In the genomic region with DNA sequence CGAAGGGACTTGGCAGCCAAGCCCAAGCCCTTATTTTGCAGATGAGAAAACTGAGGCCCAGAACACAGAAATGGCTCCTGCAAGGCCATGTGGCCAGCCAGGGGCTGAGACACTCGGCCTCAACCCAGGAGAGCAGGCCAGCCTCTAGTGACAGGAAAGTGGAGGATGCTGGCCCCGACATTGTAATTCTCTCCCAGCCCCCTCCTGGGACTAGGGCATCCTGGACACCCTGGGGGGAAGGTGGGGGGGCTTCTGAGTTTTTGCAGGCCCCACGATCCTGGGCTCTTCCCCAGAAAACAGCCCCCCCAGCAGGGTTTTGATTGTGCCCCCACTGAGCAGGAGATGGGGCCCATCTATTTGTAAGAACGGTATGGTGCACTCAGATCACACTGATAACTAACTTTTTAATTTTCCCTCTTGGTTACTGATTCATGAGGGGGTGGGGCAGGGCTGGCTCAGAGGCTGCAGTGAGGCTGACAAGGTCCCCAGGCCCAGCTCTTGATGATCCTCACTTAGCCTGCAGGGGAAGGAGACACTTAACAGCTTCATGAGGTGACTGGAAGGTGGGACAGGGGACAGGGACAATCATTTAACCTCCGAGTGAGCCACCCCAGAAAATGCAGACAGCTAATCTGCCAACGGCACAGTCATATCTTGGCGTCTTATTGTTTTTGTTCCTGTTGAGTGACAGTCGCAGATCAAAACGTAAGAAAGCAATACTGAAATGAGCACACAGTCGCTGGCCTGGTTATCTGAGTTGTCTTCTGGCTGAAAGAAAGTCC, we compare ENCODE assay signal across 8 cellular contexts. TPM values are rescaled to one million over a fixed set of nuclear protein-coding genes. Genes with fewer than 3 reads are reported as not detected.
DNase-seq lines count a peak whose midpoint lies in the region; ATAC-seq and TF ChIP-seq lines count a peak whose summit lies in the region.

No MANE protein-coding gene starts in this region.

- H3K9me3 ChIP-seq in muscle layer of colon (ENCODE audit: low read length) (no peaks in the 10 kb centered on the region), WERI-Rb-1 (ENCODE audit: severe bottlenecking) (no peaks in the 10 kb centered on the region)

- no peaks in the 10 kb centered on the region for H3K9me3 Mint-ChIP-seq in activated naive CD4-positive, alpha-beta T cell treated with anti-CD3 and anti-CD28 coated beads, Interleukin-2, amount 50 U/mL, for 72 hours

- ATAC-seq in HG03159 (IDR thresholded peaks at IDR 0.05; ENCODE audit: unreplicated experiment) (peak; percentile 37), HG03139 (IDR thresholded peaks at IDR 0.05; ENCODE audit: unreplicated experiment) (no peak)
- peak; percentile 69 to 87 for ATAC-seq in activated naive CD4-positive, alpha-beta T cell treated with anti-CD3 and anti-CD28 coated beads, Interleukin-2, amount 50 U/mL, for 72 hours

- H3K4me1 ChIP-seq in muscle layer of colon (ENCODE audit: insufficient read depth, low read length), result peaks cover 98% of the 10 kb centered on the region

- H3K27me3 ChIP-seq in muscle layer of colon (ENCODE audit: control insufficient read depth in 1 of 2, insufficient read depth in 2 of 2, low read length in 2 of 2) (no peaks in the 10 kb centered on the region), WERI-Rb-1 (ENCODE audit: insufficient read depth, low read depth, severe bottlenecking) (no peaks in the 10 kb centered on the region)

- H3K4me3 ChIP-seq in muscle layer of colon (ENCODE audit: low read depth in 1 of 2, low read length in 2 of 2), result peak overlapping the region in 1 of 2 donors; percentile 30
- no peak overlapping the region for H3K4me3 ChIP-seq in WERI-Rb-1 (ENCODE audit: low read depth, low read length)

- H3K9ac ChIP-seq in muscle layer of colon (ENCODE audit: low read length), result no peak overlapping the region

- H3K36me3 ChIP-seq in muscle layer of colon (ENCODE audit: insufficient read depth, low read length) (no peaks in the 10 kb centered on the region), WERI-Rb-1 (peaks cover 38% of the 10 kb centered on the region)

- H3K27ac ChIP-seq in muscle layer of colon (ENCODE audit: low read depth, low read length) (peak overlapping the region; percentile 92), WERI-Rb-1 (no peak overlapping the region)

- DNase-seq in GM10266 (ENCODE audit: extremely low spot score) (peak; percentile 66), WERI-Rb-1 (no peak), midbrain (lab: John Stamatoyannopoulos, UW) (no peak), cerebellum (ENCODE audit: low spot score) (no peak)
- DNase-seq in activated naive CD4-positive, alpha-beta T cell treated with anti-CD3 and anti-CD28 coated beads, Interleukin-2, amount 50 U/mL, for 72 hours (ENCODE audit: low spot score in 2 of 2), result peak in 1 of 2 donors; percentile 44

- peaks cover 8 to 18% of the 10 kb centered on the region in 2 donors for H3K36me3 Mint-ChIP-seq in activated naive CD4-positive, alpha-beta T cell treated with anti-CD3 and anti-CD28 coated beads, Interleukin-2, amount 50 U/mL, for 72 hours

- TF ChIP-seq CTCF in GM10266 (IDR thresholded peaks at IDR 0.05; ENCODE audit: control insufficient read depth, insufficient read depth, low read depth, missing control alignments) (no peak), WERI-Rb-1 (IDR thresholded peaks at IDR 0.05; ENCODE audit: low read depth, low read length) (no peak)

- peak overlapping the region; percentile 89 to 95 for H3K27ac Mint-ChIP-seq in activated naive CD4-positive, alpha-beta T cell treated with anti-CD3 and anti-CD28 coated beads, Interleukin-2, amount 50 U/mL, for 72 hours

RNA-seq across cellular contexts. Expression of gene SMAD7, which starts 18.9 kb away (rescaled TPM):
- 10 to 100 TPM; 13.4 to 14.6 TPM for total RNA-seq in activated naive CD4-positive, alpha-beta T cell treated with anti-CD3 and anti-CD28 coated beads, Interleukin-2, amount 50 U/mL, for 72 hours
- 14.9 TPM for total RNA-seq in cerebellum
